ENCODE assay signal across 1 cellular context in genomic region chr11:58527429-58527828, GRCh38.
TF ChIP-seq lines count a peak whose summit lies in the region.

No MANE protein-coding gene starts in this region.

TF ChIP-seq in IMR-90, 13 proteins besides CTCF, POLR2A, EP300 and RAD21:
- TF ChIP-seq RCOR1 (IDR thresholded peaks at IDR 0.05; ENCODE audit: insufficient replicate concordance, low read length) (no peak), BHLHE40 (IDR thresholded peaks at IDR 0.05; ENCODE audit: low read depth, low read length) (no peak), MAFK (IDR thresholded peaks at IDR 0.05; ENCODE audit: low read depth, low read length) (no peak), RFX5 (IDR thresholded peaks at IDR 0.05; ENCODE audit: low read depth, low read length) (no peak), MXI1 (IDR thresholded peaks at IDR 0.05; ENCODE audit: borderline replicate concordance, low read depth, low read length) (no peak), FOS (IDR thresholded peaks at IDR 0.05; ENCODE audit: low read depth, low read length) (no peak), CHD1 (IDR thresholded peaks at IDR 0.05; ENCODE audit: low read depth, low read length) (no peak), SMC3 (IDR thresholded peaks at IDR 0.05; ENCODE audit: low read depth, low read length) (no peak), NFE2L2 (IDR thresholded peaks at IDR 0.05; ENCODE audit: low read depth, low read length) (no peak)
